In the genomic region with DNA sequence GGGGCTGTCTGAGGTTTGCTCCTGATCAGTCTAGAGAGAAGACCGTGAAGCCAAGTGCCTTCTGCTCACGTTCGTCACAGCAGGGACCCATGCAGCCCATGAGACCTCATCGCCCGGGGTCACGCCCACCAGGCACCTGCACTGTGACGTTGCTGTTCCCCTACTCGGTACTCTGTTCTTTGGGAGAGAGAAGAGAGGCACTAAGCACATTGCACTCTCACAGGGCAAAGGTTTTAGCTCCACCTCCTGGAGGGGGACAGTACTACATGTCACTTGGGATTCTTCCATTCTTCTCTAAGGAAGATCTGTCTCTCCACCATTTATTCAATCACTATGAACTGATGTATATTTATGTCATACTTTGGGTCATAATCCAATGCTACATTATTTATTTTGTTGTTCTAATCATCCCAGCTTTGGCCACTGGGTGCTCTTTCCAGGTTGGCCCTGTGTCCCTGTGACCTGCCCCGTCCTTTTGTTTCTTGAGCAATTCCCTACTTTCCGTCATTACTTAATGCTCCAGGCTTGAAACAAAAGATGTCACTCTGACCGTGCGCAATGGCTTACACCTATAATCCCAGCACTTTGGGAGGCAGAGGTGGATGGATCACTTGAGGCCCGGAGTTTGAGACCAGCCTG, we compare ENCODE assay signal across 8 cellular contexts. TPM values are rescaled to one million over a fixed set of nuclear protein-coding genes. Genes with fewer than 3 reads are reported as not detected.
DNase-seq lines count a peak whose midpoint lies in the region; ATAC-seq and TF ChIP-seq lines count a peak whose summit lies in the region.

No MANE protein-coding gene starts in this region.

- H3K27ac ChIP-seq in hepatocyte = no peak overlapping the region

- H4K20me1 ChIP-seq in hepatocyte (ENCODE audit: insufficient read depth, poor library complexity, severe bottlenecking) = no peaks in the 10 kb centered on the region

- H3K79me2 ChIP-seq in hepatocyte = no peaks in the 10 kb centered on the region

- no peak overlapping the region for H2AFZ ChIP-seq in hepatocyte

- DNase-seq in DMS153 treated with DMSO at 0.1 percent for 48 hours (lab: John Stamatoyannopoulos, UW; ENCODE audit: unreplicated experiment) (peak; percentile 43), KBM-7 (peak; percentile 78), SK-N-DZ (ENCODE audit: low spot score) (peak; percentile 64), hepatocyte (ENCODE audit: low spot score) (peak; percentile 42)
- DNase-seq in activated gamma-delta T cell treated with anti-CD3 and anti-CD28 coated beads, Interleukin-2, amount 50 U/mL, for 16 hours (ENCODE audit: low read depth) = peak; percentile 28
- peak; percentile 3 to 49 for DNase-seq in stimulated activated CD4-positive, alpha-beta T cell treated with anti-CD3 and anti-CD28 coated beads, Interleukin-1b, Interleukin-23, amount 100 ng/mL, for 4 hours (ENCODE audit: low read depth in 2 of 2)

- H3K4me2 ChIP-seq in hepatocyte = no peak overlapping the region

- peak; percentile 52 for TF ChIP-seq CTCF in hepatocyte (IDR thresholded peaks at IDR 0.05; ENCODE audit: poor library complexity)

- peaks cover 1% of the 10 kb centered on the region for H3K27me3 ChIP-seq in hepatocyte

- no peaks in the 10 kb centered on the region for H3K9me3 ChIP-seq in hepatocyte (ENCODE audit: low read depth)

- in situ Hi-C loops in KBM-7 (cut with MboI; ENCODE audit: low pct_unique_long_range_greater_than_20kb, low sequenced_read_pairs) = no loop called here

- WGBS in hepatocyte (ENCODE audit: low lambda C conversion rate, missing lambda C conversion rate) = 51% methylated on average over 13 of the region's 13 CpGs

- H3K4me3 ChIP-seq in hepatocyte = no peak overlapping the region

- H3K36me3 ChIP-seq in hepatocyte (replicated peaks; ENCODE audit: insufficient read depth, low read depth) = no peaks in the 10 kb centered on the region

- H3K4me1 ChIP-seq in hepatocyte (ENCODE audit: insufficient read depth) = no peaks in the 10 kb centered on the region

- no peak for ATAC-seq in HG02759 (IDR thresholded peaks at IDR 0.05; ENCODE audit: unreplicated experiment)
- no peak for ATAC-seq in GM21529 (IDR thresholded peaks at IDR 0.05; ENCODE audit: unreplicated experiment)

- no peaks in the 10 kb centered on the region for H3K9me2 ChIP-seq in hepatocyte (replicated peaks; ENCODE audit: insufficient read depth)

RNA-seq across cellular contexts. Expression of a gene that starts 31.4 kb away (rescaled TPM):
- polyA plus RNA-seq in SK-N-DZ (2014; cell fraction: cytosol; rRNA removed) = 9.0 and 11.5 TPM in 2 replicates
- 11.4 and 27.5 TPM in 2 replicates for polyA plus RNA-seq in SK-N-DZ (2014; cell fraction: nucleus; rRNA removed)
- total RNA-seq in hepatocyte = 9.0 and 14.8 TPM in 2 replicates
- 25.7 and 29.6 TPM in 2 replicates for polyA plus RNA-seq in hepatocyte

RNA-seq across cellular contexts. Expression of a gene that starts 36.6 kb away (rescaled TPM):
- polyA plus RNA-seq in SK-N-DZ (2014; cell fraction: cytosol; rRNA removed) = 50.4 and 50.7 TPM in 2 replicates
- 86.2 and 91.0 TPM in 2 replicates for polyA plus RNA-seq in SK-N-DZ (2014; cell fraction: nucleus; rRNA removed)
- total RNA-seq in hepatocyte = 19.8 and 21.0 TPM in 2 replicates
- polyA plus RNA-seq in hepatocyte = 20.2 and 20.9 TPM in 2 replicates

Comparison
In these comparisons a context has a peak if more than half of its experiments do, and no peak if none do; other contexts are left out.
1. DNase-seq: peak in every context shown above with its lines; median percentile 78 in KBM-7; 64 in SK-N-DZ; 43 in DMS153 treated with DMSO at 0.1 percent for 48 hours; 42 in hepatocyte; 28 in activated gamma-delta T cell treated with anti-CD3 and anti-CD28 coated beads, Interleukin-2, amount 50 U/mL, for 16 hours; 26 in stimulated activated CD4-positive, alpha-beta T cell treated with anti-CD3 and anti-CD28 coated beads, Interleukin-1b, Interleukin-23, amount 100 ng/mL, for 4 hours.